Comparison of ENCODE assay signal across 20 cellular contexts in genomic region chr18:72325307-72325706, GRCh38.
DNase-seq lines count a peak whose midpoint lies in the region; ATAC-seq and TF ChIP-seq lines count a peak whose summit lies in the region.
"Had no signal": no experiment of that assay in that cellular context is flagged by ENCODE, and none has a peak within 500 bp of the region (broad histone marks: within the 10 kb centered on the region; RNA-seq: fewer than 3 reads in every experiment).

No MANE protein-coding gene starts in this region.

- H3K9me3 ChIP-seq in left ventricle myocardium inferior (replicated peaks), result no peaks in the 10 kb centered on the region
- H3K9me3 ChIP-seq: Caco-2, SJSA1 had no signal

- ATAC-seq in GM18873 (IDR thresholded peaks at IDR 0.05; ENCODE audit: low FRiP score, unreplicated experiment) (peak; percentile 47), HG02763 (IDR thresholded peaks at IDR 0.05; ENCODE audit: unreplicated experiment) (peak; percentile 68), HG03457 (IDR thresholded peaks at IDR 0.05; ENCODE audit: unreplicated experiment) (peak; percentile 70), GM19324 (IDR thresholded peaks at IDR 0.05; ENCODE audit: low FRiP score, unreplicated experiment) (no peak)
- ATAC-seq: K562 had no signal

- TF ChIP-seq CTCF in epithelial cell of esophagus (IDR thresholded peaks at IDR 0.05; ENCODE audit: insufficient read depth, low read depth, low read length, missing control alignments) (no peak), left ventricle myocardium inferior (IDR thresholded peaks at IDR 0.05; ENCODE audit: borderline replicate concordance) (no peak), chondrocyte (IDR thresholded peaks at IDR 0.05) (no peak)

- intact Hi-C loops in left ventricle myocardium inferior (cut with micrococcal nuclease), result no loop called here

- H3K4me1 ChIP-seq in left ventricle myocardium inferior, result no peaks in the 10 kb centered on the region
- H3K4me1 ChIP-seq: Caco-2, SJSA1 had no signal

- no peak overlapping the region for H3K27ac ChIP-seq in left ventricle myocardium inferior (replicated peaks)
- H3K27ac ChIP-seq: SJSA1 had no signal

- H3K27me3 ChIP-seq in left ventricle myocardium inferior (ENCODE audit: low read depth), result no peaks in the 10 kb centered on the region
- H3K27me3 ChIP-seq: SJSA1 had no signal

- DNase-seq in epithelial cell of esophagus (ENCODE audit: low read depth), result peak; percentile 1
- no peak for DNase-seq in left ventricle myocardium inferior
- DNase-seq in A172 (ENCODE audit: low spot score), result no peak
- DNase-seq in chondrocyte (ENCODE audit: low spot score), result no peak
- DNase-seq: Caco-2; CD4-positive, CD25-positive, alpha-beta regulatory T cell; DND-41; NCI-H1092; NCI-H1436; NCI-H2029; NCI-H226; NCI-H510A treated with DMSO at 0.1 percent for 48 hours; NCI-H748 treated with DMSO at 0.1 percent for 48 hours; T-helper 1 cell had no signal

- H3K4me1 Mint-ChIP-seq in chondrocyte (ENCODE audit: low read depth), result no peaks in the 10 kb centered on the region
- H3K4me1 Mint-ChIP-seq: CD4-positive, CD25-positive, alpha-beta regulatory T cell had no signal

- H3K9me3 Mint-ChIP-seq in chondrocyte (ENCODE audit: low read depth), result peaks cover 7% of the 10 kb centered on the region

- H3K36me3 ChIP-seq in left ventricle myocardium inferior, result no peaks in the 10 kb centered on the region
- H3K36me3 ChIP-seq: SJSA1 had no signal

- H3K4me3 Mint-ChIP-seq in chondrocyte (ENCODE audit: unreplicated experiment), result no peak overlapping the region
- H3K4me3 Mint-ChIP-seq: CD4-positive, CD25-positive, alpha-beta regulatory T cell had no signal

- no peak overlapping the region for H3K27ac Mint-ChIP-seq in chondrocyte (ENCODE audit: unreplicated experiment)
- H3K27ac Mint-ChIP-seq: CD4-positive, CD25-positive, alpha-beta regulatory T cell had no signal

- peaks cover 3% of the 10 kb centered on the region for H3K27me3 Mint-ChIP-seq in chondrocyte (ENCODE audit: low read depth)
- H3K27me3 Mint-ChIP-seq: CD4-positive, CD25-positive, alpha-beta regulatory T cell had no signal

- H3K36me3 Mint-ChIP-seq in chondrocyte (ENCODE audit: low read depth), result no peaks in the 10 kb centered on the region
- H3K36me3 Mint-ChIP-seq: CD4-positive, CD25-positive, alpha-beta regulatory T cell had no signal

- H3K4me3 ChIP-seq in epithelial cell of esophagus (ENCODE audit: low read length) (no peak overlapping the region), left ventricle myocardium inferior (no peak overlapping the region)
- H3K4me3 ChIP-seq: K562, SJSA1 had no signal
